ENCODE assay signal across 9 cellular contexts in the genomic region with DNA sequence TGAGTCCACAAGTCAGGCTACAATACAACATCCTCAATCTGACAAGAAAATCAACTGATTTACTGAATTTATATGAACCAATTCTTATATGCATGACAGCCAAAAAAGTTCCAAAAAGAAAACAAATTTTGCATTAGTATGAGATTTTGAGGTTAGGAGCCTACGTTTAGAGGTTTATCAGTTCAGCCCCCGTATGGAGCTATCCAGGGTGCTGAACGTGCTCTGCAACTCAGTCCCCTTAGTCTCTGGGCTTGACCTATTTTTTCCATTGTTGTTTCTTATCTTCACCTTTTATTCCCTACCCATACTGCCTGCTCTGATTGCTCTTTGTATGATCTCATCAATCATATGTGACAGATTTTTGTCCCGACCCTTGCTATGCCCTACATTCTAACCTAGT.
DNase-seq lines count a peak whose midpoint lies in the region; ATAC-seq lines count a peak whose summit lies in the region.
"Had no signal": no experiment of that assay in that cellular context is flagged by ENCODE, and none has a peak within 500 bp of the region (broad histone marks: within the 10 kb centered on the region; RNA-seq: fewer than 3 reads in every experiment).

No MANE protein-coding gene starts in this region.

- POLR2A ChIA-PET in activated CD4-positive, alpha-beta memory T cell treated with anti-CD3 and anti-CD28 coated beads, Interleukin-2, amount 10 ng/mL, durations not matched to agents 7 days and 5 days (lab: Charles Lee) = no interaction called here

- no peaks in the 10 kb centered on the region for H3K4me1 Mint-ChIP-seq in activated CD4-positive, alpha-beta memory T cell treated with anti-CD3 and anti-CD28 coated beads, Interleukin-2, amount 10 ng/mL, durations not matched to agents 7 days and 5 days
- no peaks in the 10 kb centered on the region for H3K4me1 Mint-ChIP-seq in activated T-cell treated with anti-CD3 and anti-CD28 coated beads, Interleukin-2, amount 50 U/mL, for 24 hours (ENCODE audit: low read depth)

- H3K27me3 Mint-ChIP-seq in activated CD4-positive, alpha-beta memory T cell treated with anti-CD3 and anti-CD28 coated beads, Interleukin-2, amount 10 ng/mL, durations not matched to agents 7 days and 5 days = no peaks in the 10 kb centered on the region
- no peaks in the 10 kb centered on the region for H3K27me3 Mint-ChIP-seq in activated T-cell treated with anti-CD3 and anti-CD28 coated beads, Interleukin-2, amount 50 U/mL, for 24 hours

- no peak overlapping the region for H3K27ac Mint-ChIP-seq in activated CD4-positive, alpha-beta memory T cell treated with anti-CD3 and anti-CD28 coated beads, Interleukin-2, amount 10 ng/mL, durations not matched to agents 7 days and 5 days
- H3K27ac Mint-ChIP-seq in activated T-cell treated with anti-CD3 and anti-CD28 coated beads, Interleukin-2, amount 50 U/mL, for 24 hours = no peak overlapping the region

- H3K9me3 Mint-ChIP-seq in activated CD4-positive, alpha-beta memory T cell treated with anti-CD3 and anti-CD28 coated beads, Interleukin-2, amount 10 ng/mL, durations not matched to agents 7 days and 5 days = peaks cover 2% of the 10 kb centered on the region
- H3K9me3 Mint-ChIP-seq in activated T-cell treated with anti-CD3 and anti-CD28 coated beads, Interleukin-2, amount 50 U/mL, for 24 hours = peaks cover 8% of the 10 kb centered on the region

- ATAC-seq in HG02759 (IDR thresholded peaks at IDR 0.05; ENCODE audit: unreplicated experiment) = no peak

- no peaks in the 10 kb centered on the region for H3K36me3 Mint-ChIP-seq in activated CD4-positive, alpha-beta memory T cell treated with anti-CD3 and anti-CD28 coated beads, Interleukin-2, amount 10 ng/mL, durations not matched to agents 7 days and 5 days (ENCODE audit: low read depth)
- H3K36me3 Mint-ChIP-seq in activated T-cell treated with anti-CD3 and anti-CD28 coated beads, Interleukin-2, amount 50 U/mL, for 24 hours (ENCODE audit: low read depth) = no peaks in the 10 kb centered on the region

- peak; percentile 47 for DNase-seq in EL
- DNase-seq in HT1080 (ENCODE audit: low read depth) = peak; percentile 43
- DNase-seq in activated CD4-positive, alpha-beta memory T cell treated with anti-CD3 and anti-CD28 coated beads, Interleukin-2, amount 10 ng/mL, durations not matched to agents 7 days and 5 days = peak; percentile 24
- DNase-seq in kidney glomerular epithelial cell (lab: John Stamatoyannopoulos, UW) = peak; percentile 7
- no peak for DNase-seq in T1000 (lab: John Stamatoyannopoulos, UW)
- no peak for DNase-seq in activated T-cell treated with anti-CD3 and anti-CD28 coated beads, Interleukin-2, amount 50 U/mL, for 24 hours
- DNase-seq in hippocampal formation (lab: John Stamatoyannopoulos, UW) = no peak
- DNase-seq: effector memory CD4-positive, alpha-beta T cell had no signal

- CTCF ChIA-PET in activated CD4-positive, alpha-beta memory T cell treated with anti-CD3 and anti-CD28 coated beads, Interleukin-2, amount 10 ng/mL, durations not matched to agents 7 days and 5 days (lab: Charles Lee) = no interaction called here

- no peak overlapping the region for H3K4me3 Mint-ChIP-seq in activated CD4-positive, alpha-beta memory T cell treated with anti-CD3 and anti-CD28 coated beads, Interleukin-2, amount 10 ng/mL, durations not matched to agents 7 days and 5 days
- H3K4me3 Mint-ChIP-seq in activated T-cell treated with anti-CD3 and anti-CD28 coated beads, Interleukin-2, amount 50 U/mL, for 24 hours = no peak overlapping the region

Comparison
In these comparisons a context has a peak if more than half of its experiments do, and no peak if none do; other contexts are left out.
1. DNase-seq: peak in EL (single experiment), HT1080 (single experiment), activated CD4-positive, alpha-beta memory T cell treated with anti-CD3 and anti-CD28 coated beads, Interleukin-2, amount 10 ng/mL, durations not matched to agents 7 days and 5 days (single experiment) and kidney glomerular epithelial cell (single experiment); none in T1000 (single experiment), activated T-cell treated with anti-CD3 and anti-CD28 coated beads, Interleukin-2, amount 50 U/mL, for 24 hours (single experiment) and hippocampal formation (0 of 2).